10 cellular contexts compared by ENCODE assay signal in the genomic region with DNA sequence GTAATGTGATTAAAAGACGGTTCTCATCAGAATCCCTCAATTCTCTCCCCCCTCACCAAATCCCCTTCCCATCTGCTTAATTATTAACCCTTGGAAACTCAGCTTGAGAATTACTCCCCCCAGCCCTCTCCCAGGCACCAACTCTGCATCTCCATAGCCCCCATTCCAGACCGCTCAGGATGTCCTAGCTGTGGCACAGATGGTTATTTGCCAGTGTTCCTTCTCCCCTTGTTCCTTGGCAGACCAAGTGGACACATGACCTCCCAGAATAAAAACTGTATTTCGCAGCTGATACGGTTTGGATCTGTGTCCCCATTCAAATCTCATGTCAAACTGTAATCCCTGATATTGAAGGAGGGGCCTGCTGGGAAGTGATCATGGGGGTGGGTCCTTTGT. TPM values are rescaled to one million over a fixed set of nuclear protein-coding genes. Genes with fewer than 3 reads are reported as not detected.
DNase-seq lines count a peak whose midpoint lies in the region; ATAC-seq and TF ChIP-seq lines count a peak whose summit lies in the region.
"Had no signal": no experiment of that assay in that cellular context is flagged by ENCODE, and none has a peak within 500 bp of the region (broad histone marks: within the 10 kb centered on the region; RNA-seq: fewer than 3 reads in every experiment).

No MANE protein-coding gene starts in this region.

- H3K4me3 ChIP-seq in GM23248 (no peak overlapping the region), heart left ventricle (no peak overlapping the region), skin epidermis (no peak overlapping the region), PC-3 (ENCODE audit: low read length) (no peak overlapping the region)

- peaks cover 57% of the 10 kb centered on the region for H3K4me1 Mint-ChIP-seq in activated T-helper 2 cell treated with anti-CD3 and anti-CD28 coated beads, Interferon-gamma antibody, Interleukin-2, Interleukin-4, amounts not matched to agents 10 μg/mL and 5 μg/mL and 100 μg/mL, durations not matched to agents 14 hours and 24 hours and 36 hours (ENCODE audit: low read depth)

- CTCF ChIA-PET in PC-3 (lab: Charles Lee) = interaction anchor here (0.5 to 0.7 kb wide), 2 partner anchors 41 to 84 kb away, joined by 3 read pairs; no protein-coding TSS in a partner anchor

- H3K9ac ChIP-seq in GM23248 (no peak overlapping the region), PC-3 (ENCODE audit: low read length) (no peak overlapping the region)

- H3K79me2 ChIP-seq in GM23248 (ENCODE audit: insufficient read depth) (no peaks in the 10 kb centered on the region), PC-3 (ENCODE audit: low read length) (no peaks in the 10 kb centered on the region)

- DNase-seq in GM23248 = no peak
- no peak for DNase-seq in activated T-helper 2 cell treated with anti-CD3 and anti-CD28 coated beads, Interferon-gamma antibody, Interleukin-2, Interleukin-4, amounts not matched to agents 10 μg/mL and 5 μg/mL and 100 μg/mL, durations not matched to agents 14 hours and 24 hours and 36 hours (ENCODE audit: low spot score)
- DNase-seq in heart left ventricle = no peak
- DNase-seq in PC-3 = no peak
- no peak for DNase-seq in mesenteric fat pad (ENCODE audit: low spot score)
- DNase-seq: NCI-H1092 had no signal

- no peak for TF ChIP-seq POLR2A in heart left ventricle (IDR thresholded peaks at IDR 0.05)

- in situ Hi-C loops in GM23248 (cut with MboI) = loop anchor here (10.0 kb wide), 1 partner anchor 441 kb away; a partner anchor contains a TSS

- no peaks in the 10 kb centered on the region for H3K27me3 Mint-ChIP-seq in activated T-helper 2 cell treated with anti-CD3 and anti-CD28 coated beads, Interferon-gamma antibody, Interleukin-2, Interleukin-4, amounts not matched to agents 10 μg/mL and 5 μg/mL and 100 μg/mL, durations not matched to agents 14 hours and 24 hours and 36 hours (ENCODE audit: low read depth)

- 64 to 67% methylated on average over 4 of the region's 4 CpGs for WGBS in GM23248 (ENCODE audit: low coverage in 1 of 2, low lambda C conversion rate in 2 of 2, missing lambda C conversion rate in 2 of 2), 2 experiments
- WGBS in heart left ventricle, 4 donors = 60 to 72% (median 66%) methylated on average over 4 of the region's 4 CpGs

- peaks cover 6% of the 10 kb centered on the region; the same call in 1 of the 2 replicates for H3F3A ChIP-seq in GM23248 (ENCODE audit: insufficient read depth)
- H3F3A ChIP-seq in PC-3 (ENCODE audit: low read length, unreplicated experiment) = no peaks in the 10 kb centered on the region

- BruUV-seq in PC-3 (replicated peaks; lab: Mats Ljungman, UMichigan) = no TSS peak

- no peak overlapping the region for H3K27ac ChIP-seq in GM23248
- peak overlapping the region in 6 of 12 donors; percentile 26 to 96 (median 44) for H3K27ac ChIP-seq in heart left ventricle
- peak overlapping the region in 20 of 21 experiments; percentile 2 to 97 (median 76) for H3K27ac ChIP-seq in skin epidermis
- no peak overlapping the region for H3K27ac ChIP-seq in PC-3 (ENCODE audit: low read length)

- peaks cover 64% of the 10 kb centered on the region for H3K36me3 Mint-ChIP-seq in activated T-helper 2 cell treated with anti-CD3 and anti-CD28 coated beads, Interferon-gamma antibody, Interleukin-2, Interleukin-4, amounts not matched to agents 10 μg/mL and 5 μg/mL and 100 μg/mL, durations not matched to agents 14 hours and 24 hours and 36 hours (ENCODE audit: low read depth)

- peak; percentile 29 to 55 (median 44) for ATAC-seq in heart left ventricle
- no peak for ATAC-seq in HG02588 (IDR thresholded peaks at IDR 0.05; ENCODE audit: unreplicated experiment)
- no peak for ATAC-seq in PC-3
- ATAC-seq in GM18519 (IDR thresholded peaks at IDR 0.05; ENCODE audit: low FRiP score, unreplicated experiment) = no peak

- H3K27ac Mint-ChIP-seq in activated T-helper 2 cell treated with anti-CD3 and anti-CD28 coated beads, Interferon-gamma antibody, Interleukin-2, Interleukin-4, amounts not matched to agents 10 μg/mL and 5 μg/mL and 100 μg/mL, durations not matched to agents 14 hours and 24 hours and 36 hours = peak overlapping the region; percentile 97

- no peak overlapping the region for H3K4me2 ChIP-seq in GM23248 (ENCODE audit: unreplicated experiment)
- no peak overlapping the region for H3K4me2 ChIP-seq in PC-3 (ENCODE audit: low read length)

- H3K9me2 ChIP-seq in GM23248 (ENCODE audit: insufficient read depth) (no peaks in the 10 kb centered on the region), PC-3 (replicated peaks; ENCODE audit: low read length) (no peaks in the 10 kb centered on the region)

- H3K9me3 ChIP-seq in GM23248 (ENCODE audit: low read depth) (no peaks in the 10 kb centered on the region), heart left ventricle (no peaks in the 10 kb centered on the region), PC-3 (ENCODE audit: low read length) (no peaks in the 10 kb centered on the region)

- TF ChIP-seq CTCF in heart left ventricle (IDR thresholded peaks at IDR 0.05) (no peak), PC-3 (conservative IDR thresholded peaks at IDR 0.05; ENCODE audit: low read depth, low read length) (no peak)

- H4K20me1 ChIP-seq in GM23248 (ENCODE audit: insufficient read depth) (no peaks in the 10 kb centered on the region), PC-3 (ENCODE audit: low read length) (no peaks in the 10 kb centered on the region)

- H3K4me3 Mint-ChIP-seq in activated T-helper 2 cell treated with anti-CD3 and anti-CD28 coated beads, Interferon-gamma antibody, Interleukin-2, Interleukin-4, amounts not matched to agents 10 μg/mL and 5 μg/mL and 100 μg/mL, durations not matched to agents 14 hours and 24 hours and 36 hours (ENCODE audit: low read depth) = peak overlapping the region; percentile 53

- no peaks in the 10 kb centered on the region for H3K36me3 ChIP-seq in GM23248 (ENCODE audit: low read depth)
- H3K36me3 ChIP-seq in heart left ventricle = peaks cover 0 to 5% (median 0%) of the 10 kb centered on the region in 9 donors
- no peaks in the 10 kb centered on the region for H3K36me3 ChIP-seq in PC-3 (ENCODE audit: low read depth, low read length)

- peaks cover 8% of the 10 kb centered on the region for H3K4me1 ChIP-seq in GM23248 (ENCODE audit: insufficient read depth)
- peaks cover 0 to 48% (median 0%) of the 10 kb centered on the region in 12 donors for H3K4me1 ChIP-seq in heart left ventricle
- peaks cover 8% of the 10 kb centered on the region for H3K4me1 ChIP-seq in PC-3 (ENCODE audit: insufficient read depth, low read length)

- H3K9me3 Mint-ChIP-seq in activated T-helper 2 cell treated with anti-CD3 and anti-CD28 coated beads, Interferon-gamma antibody, Interleukin-2, Interleukin-4, amounts not matched to agents 10 μg/mL and 5 μg/mL and 100 μg/mL, durations not matched to agents 14 hours and 24 hours and 36 hours = peaks cover 6% of the 10 kb centered on the region

- H3K27me3 ChIP-seq in GM23248 (replicated peaks; ENCODE audit: insufficient read depth) (no peaks in the 10 kb centered on the region), heart left ventricle (no peaks in the 10 kb centered on the region), PC-3 (ENCODE audit: low read length) (no peaks in the 10 kb centered on the region)

- H2AFZ ChIP-seq in GM23248 (peak overlapping the region; percentile 71; the same call in 1 of the 2 replicates), PC-3 (ENCODE audit: low read length) (no peak overlapping the region)

- POLR2A ChIA-PET in PC-3 (lab: Charles Lee; ENCODE audit: unreplicated experiment) = no interaction called here

- intact Hi-C loops in activated T-helper 2 cell treated with anti-CD3 and anti-CD28 coated beads, Interferon-gamma antibody, Interleukin-2, Interleukin-4, amounts not matched to agents 10 μg/mL and 5 μg/mL and 100 μg/mL, durations not matched to agents 14 hours and 24 hours and 36 hours (cut with micrococcal nuclease) = no loop called here
- intact Hi-C loops in heart left ventricle (cut with DNase I) = no loop called here
- intact Hi-C loops in PC-3 (cut with micrococcal nuclease) = loop anchor here (10.0 kb wide), 1 partner anchor 861 kb away; no protein-coding TSS in a partner anchor

RNA-seq across cellular contexts. Expression of a gene that starts 14.6 kb away (rescaled TPM):
- total RNA-seq in GM23248 (2014; rRNA removed; shearing (Covaris generic)) = 2.4 and 7.2 TPM in 2 replicates
- polyA plus RNA-seq in GM23248 (2016; fragmentation: Nextera tagmentation; extraction: Ambion mirVana) = 6.3 and 7.6 TPM in 2 replicates
- total RNA-seq in activated T-helper 2 cell treated with anti-CD3 and anti-CD28 coated beads, Interferon-gamma antibody, Interleukin-2, Interleukin-4, amounts not matched to agents 10 μg/mL and 5 μg/mL and 100 μg/mL, durations not matched to agents 14 hours and 24 hours and 36 hours = 16.5 and 17.7 TPM in 2 replicates
- total RNA-seq in heart left ventricle = 1 to 10 TPM in 4 of 9 donors, under 1 TPM in 5; 0.44 to 4.5 (median 0.93) TPM
- 1 to 10 TPM in 1 of 2 donors, under 1 TPM in 1; 0.61 to 1.5 TPM for polyA plus RNA-seq in heart left ventricle
- 1.1 and 1.3 TPM in 2 replicates for total RNA-seq in PC-3 (2014; rRNA removed)
- total RNA-seq in mesenteric fat pad = 3.3 TPM
- total RNA-seq: Daoy had no signal

RNA-seq across cellular contexts. Expression of a gene that starts 45.8 kb away (rescaled TPM):
- total RNA-seq in GM23248 (2014; rRNA removed; shearing (Covaris generic)) = 9.7 and 10.9 TPM in 2 replicates
- 21.3 and 25.6 TPM in 2 replicates for polyA plus RNA-seq in GM23248 (2016; fragmentation: Nextera tagmentation; extraction: Ambion mirVana)
- total RNA-seq in activated T-helper 2 cell treated with anti-CD3 and anti-CD28 coated beads, Interferon-gamma antibody, Interleukin-2, Interleukin-4, amounts not matched to agents 10 μg/mL and 5 μg/mL and 100 μg/mL, durations not matched to agents 14 hours and 24 hours and 36 hours = 86.7 and 88.5 TPM in 2 replicates
- 10 to 100 TPM in 7 of 9 donors, 1 to 10 TPM in 2; 7.7 to 18.2 (median 13.5) TPM for total RNA-seq in heart left ventricle
- polyA plus RNA-seq in heart left ventricle = 10 to 100 TPM; 19.5 to 22.6 TPM
- 20.2 and 21.9 TPM in 2 replicates for total RNA-seq in PC-3 (2014; rRNA removed)
- total RNA-seq in mesenteric fat pad = 32.0 TPM

Comparison
In these comparisons a context has a peak if more than half of its experiments do, and no peak if none do; other contexts are left out.
1. H3K27ac ChIP-seq: peak in skin epidermis (20 of 21); none in GM23248 (single experiment) and PC-3 (single experiment).
2. ATAC-seq: peak in heart left ventricle (4 of 4); none in HG02588 (single experiment), PC-3 (single experiment) and GM18519 (single experiment).